ENCODE assay signal across 8 cellular contexts in the genomic region with DNA sequence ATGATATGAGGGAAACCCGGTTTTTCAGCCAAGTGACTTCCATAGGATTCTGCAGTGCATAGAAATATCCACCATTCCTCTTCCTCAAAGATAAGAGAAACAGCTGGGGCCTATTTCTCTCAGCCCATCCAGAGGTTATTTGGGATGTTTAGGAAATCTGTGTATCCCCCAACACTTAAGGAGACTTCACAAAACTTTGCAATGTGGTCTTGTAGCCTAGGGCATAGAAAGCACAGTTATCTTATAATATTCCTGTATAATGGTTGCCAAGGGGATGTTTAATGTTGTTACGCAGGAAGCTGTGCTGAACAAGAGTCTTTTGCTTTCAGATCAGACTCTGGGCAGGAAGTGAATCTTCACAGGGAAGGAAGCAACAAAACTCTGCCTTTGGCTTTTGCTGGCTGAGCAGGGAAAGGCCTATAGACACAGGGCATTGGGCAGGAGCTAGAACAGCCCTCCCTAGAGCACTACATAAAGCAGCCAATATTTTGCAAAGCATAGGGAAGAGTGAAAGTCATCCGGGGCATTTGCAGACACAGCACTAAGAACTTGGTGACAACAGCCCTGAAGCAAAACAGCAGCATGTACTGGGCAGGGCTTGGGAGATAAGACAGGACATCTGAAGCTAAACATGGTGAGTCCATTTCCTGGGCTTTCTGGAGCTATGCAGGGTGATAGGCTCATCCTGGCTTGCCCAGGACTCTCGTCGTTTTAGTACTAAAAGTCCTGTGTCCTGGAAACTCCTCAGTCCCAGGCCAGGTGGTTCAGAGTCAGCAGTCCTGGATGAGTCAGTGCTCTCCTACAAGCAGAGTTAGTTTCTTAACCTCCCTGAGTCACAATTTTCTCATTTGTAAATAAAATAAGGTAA. TPM values are rescaled to one million over a fixed set of nuclear protein-coding genes. Genes with fewer than 3 reads are reported as not detected.
DNase-seq lines count a peak whose midpoint lies in the region; ATAC-seq lines count a peak whose summit lies in the region.

No MANE protein-coding gene starts in this region.

- DNase-seq in activated CD8-positive, alpha-beta memory T cell treated with anti-CD3 and anti-CD28 coated beads for 24 hours, result peak; percentile 71
- DNase-seq in activated CD8-positive, alpha-beta memory T cell treated with anti-CD3 and anti-CD28 coated beads, Interleukin-2, amount 50 U/mL, for 4 hours, result no peak
- DNase-seq in SK-MEL-5 (ENCODE audit: low read depth, low spot score) (peak; percentile 82), dermis blood vessel endothelial cell (peak; percentile 92), midbrain (lab: John Stamatoyannopoulos, UW) (peak; percentile 6), NCI-H524 treated with DMSO at 0.1 percent for 48 hours (lab: John Stamatoyannopoulos, UW) (no peak)

- ATAC-seq in GM21529 (IDR thresholded peaks at IDR 0.05; ENCODE audit: unreplicated experiment) (no peak), HG02852 (IDR thresholded peaks at IDR 0.05; ENCODE audit: unreplicated experiment) (no peak)

- in situ Hi-C loops in SK-MEL-5 (cut with HindIII; ENCODE audit: low pct_unique_long_range_greater_than_20kb, low sequenced_read_pairs), result no loop called here

RNA-seq across cellular contexts. Expression of gene BEAN1, which starts 18.7 kb away (rescaled TPM):
- 1.4 TPM in 1 of 2 replicates, not detected in the other for total RNA-seq in SK-MEL-5 (2014; rRNA removed; shearing (Covaris generic))
- 0.65 and 1.2 TPM in 2 replicates for polyA plus RNA-seq in SK-MEL-5 (2015; cell fraction: cytosol; rRNA removed)
- polyA plus RNA-seq in SK-MEL-5 (2015; cell fraction: nucleus; rRNA removed), result 0.09 TPM in 1 of 2 replicates, not detected in the other
- 0.09 and 0.34 TPM in 2 replicates for total RNA-seq in dermis blood vessel endothelial cell

RNA-seq across cellular contexts. Expression of gene CDH5, which starts 41.9 kb away (rescaled TPM):
- not detected in 2 replicates for total RNA-seq in SK-MEL-5 (2014; rRNA removed; shearing (Covaris generic))
- polyA plus RNA-seq in SK-MEL-5 (2015; cell fraction: cytosol; rRNA removed), result not detected in 2 replicates
- not detected in 2 replicates for polyA plus RNA-seq in SK-MEL-5 (2015; cell fraction: nucleus; rRNA removed)
- 713 and 795 TPM in 2 replicates for total RNA-seq in dermis blood vessel endothelial cell

Comparison
In these comparisons a context has a peak if more than half of its experiments do, and no peak if none do; other contexts are left out.
1. DNase-seq: peak in activated CD8-positive, alpha-beta memory T cell treated with anti-CD3 and anti-CD28 coated beads for 24 hours (single experiment), SK-MEL-5 (single experiment), dermis blood vessel endothelial cell (single experiment) and midbrain (single experiment); none in activated CD8-positive, alpha-beta memory T cell treated with anti-CD3 and anti-CD28 coated beads, Interleukin-2, amount 50 U/mL, for 4 hours (single experiment) and NCI-H524 treated with DMSO at 0.1 percent for 48 hours (single experiment).
2. RNA of gene CDH5, which starts 41.9 kb away (total RNA-seq): 713 to 795 TPM in dermis blood vessel endothelial cell; not detected in SK-MEL-5; every median in the first group is over 100 times any median in the second.